In genomic region chr1:28592314-28593071, GRCh38 we compare ENCODE assay signal across 7 cellular contexts.
DNase-seq lines count a peak whose midpoint lies in the region; ATAC-seq, FAIRE-seq and TF ChIP-seq lines count a peak whose summit lies in the region.

No MANE protein-coding gene starts in this region.

- ATAC-seq in GM18498 (IDR thresholded peaks at IDR 0.05; ENCODE audit: unreplicated experiment): peak; percentile 63

- H3K27ac ChIP-seq in muscle layer of duodenum (ENCODE audit: low read length): no peak overlapping the region

- DNase-seq in HuH-7.5 (ENCODE audit: low spot score) (peak; percentile 38), ecto neural progenitor cell (ENCODE audit: low spot score) (peak; percentile 68), HK-2 (ENCODE audit: unreplicated experiment) (no peak), putamen (ENCODE audit: low spot score) (no peak), D721Med (ENCODE audit: insufficient read length, low spot score) (no peak)

- H3K4me3 ChIP-seq in muscle layer of duodenum (ENCODE audit: low read depth in 1 of 2, low read length in 2 of 2): peak overlapping the region; percentile 57 to 66

- no peaks in the 10 kb centered on the region for H3K9me3 ChIP-seq in muscle layer of duodenum (ENCODE audit: control insufficient read depth in 1 of 2, low read length in 2 of 2)

- H3K27me3 ChIP-seq in muscle layer of duodenum (ENCODE audit: low read depth, low read length): no peaks in the 10 kb centered on the region

- H3K4me1 ChIP-seq in muscle layer of duodenum (ENCODE audit: control insufficient read depth in 1 of 2, insufficient read depth in 2 of 2, low read length in 2 of 2): peaks cover 0 to 5% of the 10 kb centered on the region in 2 donors

- TF ChIP-seq CTCF in D721Med (IDR thresholded peaks at IDR 0.05; ENCODE audit: insufficient read depth, missing control alignments): no peak

- no peaks in the 10 kb centered on the region for H3K36me3 ChIP-seq in muscle layer of duodenum (ENCODE audit: control insufficient read depth in 1 of 2, insufficient read depth in 2 of 2, low read length in 2 of 2)

- no peak for FAIRE-seq in D721Med (lab: Jason Lieb, UNC)

Comparison
In these comparisons a context has a peak if more than half of its experiments do, and no peak if none do; other contexts are left out.
1. DNase-seq: peak in HuH-7.5 (single experiment) and ecto neural progenitor cell (single experiment); none in HK-2 (single experiment), putamen (single experiment) and D721Med (single experiment).